Comparison of ENCODE assay signal across 8 cellular contexts in genomic region chr11:113242767-113243397, GRCh38.
DNase-seq lines count a peak whose midpoint lies in the region; ATAC-seq and TF ChIP-seq lines count a peak whose summit lies in the region.

No MANE protein-coding gene starts in this region.

- H3K36me3 ChIP-seq in upper lobe of right lung (no peaks in the 10 kb centered on the region), HAP-1 (replicated peaks) (no peaks in the 10 kb centered on the region)

- in situ Hi-C loops in HAP-1 (cut with MboI; ENCODE audit: low sequenced_read_pairs): no loop called here

- TF ChIP-seq CTCF in upper lobe of right lung (IDR thresholded peaks at IDR 0.05) (no peak), Calu3 (IDR thresholded peaks at IDR 0.05; ENCODE audit: unreplicated experiment) (no peak)

- peak overlapping the region; percentile 53 for H3K4me3 Mint-ChIP-seq in activated naive CD4-positive, alpha-beta T cell treated with anti-CD3 and anti-CD28 coated beads, Interleukin-2, amount 50 U/mL, for 24 hours
- H3K4me3 Mint-ChIP-seq in Calu3 (ENCODE audit: low read depth, unreplicated experiment): no peak overlapping the region

- H3K4me1 ChIP-seq in mononuclear cell (ENCODE audit: insufficient read depth, low read length) (no peaks in the 10 kb centered on the region), upper lobe of right lung (no peaks in the 10 kb centered on the region), HAP-1 (no peaks in the 10 kb centered on the region)

- intact Hi-C loops in upper lobe of right lung (cut with DNase I): no loop called here
- intact Hi-C loops in Calu3 (cut with micrococcal nuclease; ENCODE audit: unreplicated experiment): no loop called here

- CTCF ChIA-PET in Calu3 (lab: Charles Lee): no interaction called here

- BruUV-seq in Calu3 (replicated peaks; lab: Mats Ljungman, UMichigan): no TSS peak

- no peaks in the 10 kb centered on the region for H3K9me3 Mint-ChIP-seq in activated naive CD4-positive, alpha-beta T cell treated with anti-CD3 and anti-CD28 coated beads, Interleukin-2, amount 50 U/mL, for 24 hours
- no peaks in the 10 kb centered on the region for H3K9me3 Mint-ChIP-seq in Calu3 (ENCODE audit: low read depth, unreplicated experiment)

- H3K4me3 ChIP-seq in mononuclear cell (ENCODE audit: low read length): peak overlapping the region; percentile 10
- peak overlapping the region; percentile 42 for H3K4me3 ChIP-seq in upper lobe of right lung
- H3K4me3 ChIP-seq in HAP-1: no peak overlapping the region

- no peak for DNase-seq in activated naive CD4-positive, alpha-beta T cell treated with Interleukin-2 at 50 U/mL for 16 hours
- DNase-seq in cerebellar nuclear complex (lab: John Stamatoyannopoulos, UW): peak; percentile 39 to 87
- DNase-seq in upper lobe of right lung: no peak
- DNase-seq in HAP-1 (ENCODE audit: low spot score in 2 of 2): no peak
- DNase-seq in Calu3: no peak
- DNase-seq in GF-D8 (lab: John Stamatoyannopoulos, UW): no peak

- peaks cover 7% of the 10 kb centered on the region for H3K27me3 Mint-ChIP-seq in activated naive CD4-positive, alpha-beta T cell treated with anti-CD3 and anti-CD28 coated beads, Interleukin-2, amount 50 U/mL, for 24 hours
- H3K27me3 Mint-ChIP-seq in Calu3 (ENCODE audit: unreplicated experiment): peaks cover 88% of the 10 kb centered on the region

- no peak overlapping the region for H3K27ac Mint-ChIP-seq in activated naive CD4-positive, alpha-beta T cell treated with anti-CD3 and anti-CD28 coated beads, Interleukin-2, amount 50 U/mL, for 24 hours
- no peak overlapping the region for H3K27ac Mint-ChIP-seq in Calu3 (ENCODE audit: unreplicated experiment)

- peaks cover 13% of the 10 kb centered on the region for H3K4me1 Mint-ChIP-seq in activated naive CD4-positive, alpha-beta T cell treated with anti-CD3 and anti-CD28 coated beads, Interleukin-2, amount 50 U/mL, for 24 hours
- H3K4me1 Mint-ChIP-seq in Calu3 (ENCODE audit: low read depth, unreplicated experiment): no peaks in the 10 kb centered on the region

- H3K36me3 Mint-ChIP-seq in activated naive CD4-positive, alpha-beta T cell treated with anti-CD3 and anti-CD28 coated beads, Interleukin-2, amount 50 U/mL, for 24 hours: no peaks in the 10 kb centered on the region
- no peaks in the 10 kb centered on the region for H3K36me3 Mint-ChIP-seq in Calu3 (ENCODE audit: insufficient read depth, unreplicated experiment)

- H3K9me3 ChIP-seq in mononuclear cell (ENCODE audit: low read depth, low read length): no peaks in the 10 kb centered on the region
- H3K9me3 ChIP-seq in upper lobe of right lung: no peaks in the 10 kb centered on the region
- H3K9me3 ChIP-seq in HAP-1: no peaks in the 10 kb centered on the region

- H3K27ac ChIP-seq in upper lobe of right lung: peak overlapping the region; percentile 60

- H3K27me3 ChIP-seq in mononuclear cell (ENCODE audit: insufficient read depth, low read length) (peaks cover 5% of the 10 kb centered on the region), upper lobe of right lung (peaks cover 4% of the 10 kb centered on the region), HAP-1 (ENCODE audit: low read depth) (no peaks in the 10 kb centered on the region)

- ATAC-seq in upper lobe of right lung: no peak

Comparison
In these comparisons a context has a peak if more than half of its experiments do, and no peak if none do; other contexts are left out.
1. DNase-seq: peak in cerebellar nuclear complex (2 of 2); none in activated naive CD4-positive, alpha-beta T cell treated with Interleukin-2 at 50 U/mL for 16 hours (single experiment), upper lobe of right lung (single experiment), HAP-1 (0 of 2), Calu3 (single experiment) and GF-D8 (single experiment).